Comparison of ENCODE assay signal across 1 cellular context in the genomic region with DNA sequence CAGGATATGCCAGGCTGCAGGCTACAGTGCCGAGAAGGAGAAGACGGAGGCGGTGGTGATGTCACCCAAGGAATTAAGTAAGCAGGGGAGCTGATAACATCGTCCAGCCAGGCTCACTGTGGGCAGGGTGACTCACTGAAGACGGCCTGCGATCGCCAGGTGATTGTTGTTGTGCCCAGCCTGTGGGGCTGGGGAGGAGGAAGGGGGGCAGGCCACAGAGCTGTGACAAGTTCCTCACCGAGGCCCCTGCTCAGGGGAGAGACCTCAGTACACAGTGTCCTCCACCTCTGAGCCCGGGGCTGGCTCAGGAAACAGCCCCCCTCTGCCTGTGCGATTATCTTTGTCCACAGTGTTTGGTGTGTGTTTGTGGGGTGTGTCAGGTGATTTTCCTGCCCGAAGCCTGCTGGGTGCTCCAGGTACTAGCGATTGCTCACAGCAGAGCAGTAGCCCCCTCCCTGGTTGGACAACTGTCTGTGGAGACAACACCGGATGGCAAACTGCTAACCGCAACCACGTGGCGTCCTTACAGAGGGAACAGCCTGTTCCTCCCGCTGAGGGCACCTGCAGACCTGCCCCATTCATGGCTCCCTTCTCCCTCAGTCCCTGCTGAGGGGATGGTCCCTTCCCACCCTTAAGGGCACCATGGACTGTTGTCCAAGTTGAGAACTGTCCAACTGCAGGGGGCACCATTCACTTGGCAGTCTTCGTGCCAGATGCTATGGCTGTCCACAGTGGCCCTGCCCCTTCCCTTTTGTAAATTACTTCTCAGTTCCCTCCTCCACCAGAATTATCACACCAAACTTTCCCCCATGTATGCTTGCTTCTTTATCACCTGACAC.
A peak's percentile ranks its signal among the peaks of the same experiment; 100 is the strongest.
TF ChIP-seq lines count a peak whose summit lies in the region.

No MANE protein-coding gene starts in this region.

TF ChIP-seq in HepG2, 621 proteins besides CTCF, POLR2A, EP300 and RAD21 (continued from another document and continues in another):
- TF ChIP-seq, protein P1, sequence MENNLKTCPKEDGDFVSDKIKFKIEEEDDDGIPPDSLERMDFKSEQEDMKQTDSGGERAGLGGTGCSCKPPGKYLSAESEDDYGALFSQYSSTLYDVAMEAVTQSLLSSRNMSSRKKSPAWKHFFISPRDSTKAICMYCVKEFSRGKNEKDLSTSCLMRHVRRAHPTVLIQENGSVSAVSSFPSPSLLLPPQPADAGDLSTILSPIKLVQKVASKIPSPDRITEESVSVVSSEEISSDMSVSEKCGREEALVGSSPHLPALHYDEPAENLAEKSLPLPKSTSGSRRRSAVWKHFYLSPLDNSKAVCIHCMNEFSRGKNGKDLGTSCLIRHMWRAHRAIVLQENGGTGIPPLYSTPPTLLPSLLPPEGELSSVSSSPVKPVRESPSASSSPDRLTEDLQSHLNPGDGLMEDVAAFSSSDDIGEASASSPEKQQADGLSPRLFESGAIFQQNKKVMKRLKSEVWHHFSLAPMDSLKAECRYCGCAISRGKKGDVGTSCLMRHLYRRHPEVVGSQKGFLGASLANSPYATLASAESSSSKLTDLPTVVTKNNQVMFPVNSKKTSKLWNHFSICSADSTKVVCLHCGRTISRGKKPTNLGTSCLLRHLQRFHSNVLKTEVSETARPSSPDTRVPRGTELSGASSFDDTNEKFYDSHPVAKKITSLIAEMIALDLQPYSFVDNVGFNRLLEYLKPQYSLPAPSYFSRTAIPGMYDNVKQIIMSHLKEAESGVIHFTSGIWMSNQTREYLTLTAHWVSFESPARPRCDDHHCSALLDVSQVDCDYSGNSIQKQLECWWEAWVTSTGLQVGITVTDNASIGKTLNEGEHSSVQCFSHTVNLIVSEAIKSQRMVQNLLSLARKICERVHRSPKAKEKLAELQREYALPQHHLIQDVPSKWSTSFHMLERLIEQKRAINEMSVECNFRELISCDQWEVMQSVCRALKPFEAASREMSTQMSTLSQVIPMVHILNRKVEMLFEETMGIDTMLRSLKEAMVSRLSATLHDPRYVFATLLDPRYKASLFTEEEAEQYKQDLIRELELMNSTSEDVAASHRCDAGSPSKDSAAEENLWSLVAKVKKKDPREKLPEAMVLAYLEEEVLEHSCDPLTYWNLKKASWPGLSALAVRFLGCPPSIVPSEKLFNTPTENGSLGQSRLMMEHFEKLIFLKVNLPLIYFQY (CRISPR knock-in tag; IDR thresholded peaks at IDR 0.05; ENCODE audit: borderline replicate concordance) = no peak
- TF ChIP-seq HOXA7 (CRISPR knock-in tag; IDR thresholded peaks at IDR 0.05) = no peak
- TF ChIP-seq ZNF12 (CRISPR knock-in tag; IDR thresholded peaks at IDR 0.05) = peak; percentile 67; the same call in 1 of the 2 replicates
- TF ChIP-seq, protein P2, sequence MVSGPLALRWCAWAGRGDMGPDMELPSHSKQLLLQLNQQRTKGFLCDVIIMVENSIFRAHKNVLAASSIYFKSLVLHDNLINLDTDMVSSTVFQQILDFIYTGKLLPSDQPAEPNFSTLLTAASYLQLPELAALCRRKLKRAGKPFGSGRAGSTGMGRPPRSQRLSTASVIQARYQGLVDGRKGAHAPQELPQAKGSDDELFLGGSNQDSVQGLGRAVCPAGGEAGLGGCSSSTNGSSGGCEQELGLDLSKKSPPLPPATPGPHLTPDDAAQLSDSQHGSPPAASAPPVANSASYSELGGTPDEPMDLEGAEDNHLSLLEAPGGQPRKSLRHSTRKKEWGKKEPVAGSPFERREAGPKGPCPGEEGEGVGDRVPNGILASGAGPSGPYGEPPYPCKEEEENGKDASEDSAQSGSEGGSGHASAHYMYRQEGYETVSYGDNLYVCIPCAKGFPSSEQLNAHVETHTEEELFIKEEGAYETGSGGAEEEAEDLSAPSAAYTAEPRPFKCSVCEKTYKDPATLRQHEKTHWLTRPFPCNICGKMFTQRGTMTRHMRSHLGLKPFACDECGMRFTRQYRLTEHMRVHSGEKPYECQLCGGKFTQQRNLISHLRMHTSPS (CRISPR knock-in tag; IDR thresholded peaks at IDR 0.05; ENCODE audit: low read depth) = peak; percentile 82; the same call in 1 of the 2 replicates
- peak; percentile 53; the same call in 1 of the 2 replicates for TF ChIP-seq KLF9 (CRISPR knock-in tag; IDR thresholded peaks at IDR 0.05; ENCODE audit: low read depth)
- TF ChIP-seq, protein P3, sequence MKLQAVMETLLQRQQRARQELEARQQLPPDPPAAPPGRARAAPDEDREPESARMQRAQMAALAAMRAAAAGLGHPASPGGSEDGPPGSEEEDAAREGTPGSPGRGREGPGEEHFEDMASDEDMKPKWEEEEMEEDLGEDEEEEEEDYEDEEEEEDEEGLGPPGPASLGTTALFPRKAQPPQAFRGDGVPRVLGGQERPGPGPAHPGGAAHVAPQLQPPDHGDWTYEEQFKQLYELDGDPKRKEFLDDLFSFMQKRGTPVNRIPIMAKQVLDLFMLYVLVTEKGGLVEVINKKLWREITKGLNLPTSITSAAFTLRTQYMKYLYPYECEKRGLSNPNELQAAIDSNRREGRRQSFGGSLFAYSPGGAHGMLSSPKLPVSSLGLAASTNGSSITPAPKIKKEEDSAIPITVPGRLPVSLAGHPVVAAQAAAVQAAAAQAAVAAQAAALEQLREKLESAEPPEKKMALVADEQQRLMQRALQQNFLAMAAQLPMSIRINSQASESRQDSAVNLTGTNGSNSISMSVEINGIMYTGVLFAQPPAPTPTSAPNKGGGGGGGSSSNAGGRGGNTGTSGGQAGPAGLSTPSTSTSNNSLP (IDR thresholded peaks at IDR 0.05; ENCODE audit: low read depth, low read length) = no peak
- TF ChIP-seq ZBTB42 (CRISPR knock-in tag; IDR thresholded peaks at IDR 0.05) = no peak
- TF ChIP-seq U2AF1 (optimal IDR thresholded peaks at IDR 0.05; ENCODE audit: low read depth, low read length) = no peak
- TF ChIP-seq ZNF292 (CRISPR knock-in tag; IDR thresholded peaks at IDR 0.05; ENCODE audit: borderline replicate concordance, low read depth) = no peak; the same call in 1 of the 2 replicates
- TF ChIP-seq PAWR (CRISPR knock-in tag; IDR thresholded peaks at IDR 0.05; ENCODE audit: borderline replicate concordance) = no peak
- TF ChIP-seq ZSCAN29 (CRISPR knock-in tag; conservative IDR thresholded peaks at IDR 0.05) = peak; percentile 96
- no peak for TF ChIP-seq ZKSCAN5 (CRISPR knock-in tag; IDR thresholded peaks at IDR 0.05)
- peak; percentile 33; the same call in 1 of the 2 replicates for TF ChIP-seq RNF2 (conservative IDR thresholded peaks at IDR 0.05; ENCODE audit: low read depth)
- TF ChIP-seq ZNF747 (CRISPR knock-in tag; IDR thresholded peaks at IDR 0.05; ENCODE audit: borderline replicate concordance) = no peak; the same call in 1 of the 2 replicates
- no peak for TF ChIP-seq HCFC1 (IDR thresholded peaks at IDR 0.05; ENCODE audit: low read depth, low read length)
- TF ChIP-seq, protein P4, sequence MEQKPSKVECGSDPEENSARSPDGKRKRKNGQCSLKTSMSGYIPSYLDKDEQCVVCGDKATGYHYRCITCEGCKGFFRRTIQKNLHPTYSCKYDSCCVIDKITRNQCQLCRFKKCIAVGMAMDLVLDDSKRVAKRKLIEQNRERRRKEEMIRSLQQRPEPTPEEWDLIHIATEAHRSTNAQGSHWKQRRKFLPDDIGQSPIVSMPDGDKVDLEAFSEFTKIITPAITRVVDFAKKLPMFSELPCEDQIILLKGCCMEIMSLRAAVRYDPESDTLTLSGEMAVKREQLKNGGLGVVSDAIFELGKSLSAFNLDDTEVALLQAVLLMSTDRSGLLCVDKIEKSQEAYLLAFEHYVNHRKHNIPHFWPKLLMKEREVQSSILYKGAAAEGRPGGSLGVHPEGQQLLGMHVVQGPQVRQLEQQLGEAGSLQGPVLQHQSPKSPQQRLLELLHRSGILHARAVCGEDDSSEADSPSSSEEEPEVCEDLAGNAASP (CRISPR knock-in tag; IDR thresholded peaks at IDR 0.05; ENCODE audit: borderline replicate concordance) = peak; percentile 58; the same call in 1 of the 2 replicates
- TF ChIP-seq CREM (IDR thresholded peaks at IDR 0.05) = peak; percentile 31; the same call in 1 of the 2 replicates
- TF ChIP-seq CREM (CRISPR knock-in tag; IDR thresholded peaks at IDR 0.05) = no peak
- no peak for TF ChIP-seq ZNF549 (CRISPR knock-in tag; IDR thresholded peaks at IDR 0.05)
- peak; percentile 52; the same call in 1 of the 2 replicates for TF ChIP-seq FOXO1 (CRISPR knock-in tag; IDR thresholded peaks at IDR 0.05)
- TF ChIP-seq RFX3 (CRISPR knock-in tag; IDR thresholded peaks at IDR 0.05) = no peak
- TF ChIP-seq TBP (CRISPR knock-in tag; IDR thresholded peaks at IDR 0.05) = no peak
- TF ChIP-seq TAF1 (CRISPR knock-in tag; IDR thresholded peaks at IDR 0.05) = peak; percentile 30; the same call in 1 of the 2 replicates
- no peak for TF ChIP-seq THYN1 (CRISPR knock-in tag; IDR thresholded peaks at IDR 0.05; ENCODE audit: borderline replicate concordance, low read depth)
- TF ChIP-seq, protein P5, sequence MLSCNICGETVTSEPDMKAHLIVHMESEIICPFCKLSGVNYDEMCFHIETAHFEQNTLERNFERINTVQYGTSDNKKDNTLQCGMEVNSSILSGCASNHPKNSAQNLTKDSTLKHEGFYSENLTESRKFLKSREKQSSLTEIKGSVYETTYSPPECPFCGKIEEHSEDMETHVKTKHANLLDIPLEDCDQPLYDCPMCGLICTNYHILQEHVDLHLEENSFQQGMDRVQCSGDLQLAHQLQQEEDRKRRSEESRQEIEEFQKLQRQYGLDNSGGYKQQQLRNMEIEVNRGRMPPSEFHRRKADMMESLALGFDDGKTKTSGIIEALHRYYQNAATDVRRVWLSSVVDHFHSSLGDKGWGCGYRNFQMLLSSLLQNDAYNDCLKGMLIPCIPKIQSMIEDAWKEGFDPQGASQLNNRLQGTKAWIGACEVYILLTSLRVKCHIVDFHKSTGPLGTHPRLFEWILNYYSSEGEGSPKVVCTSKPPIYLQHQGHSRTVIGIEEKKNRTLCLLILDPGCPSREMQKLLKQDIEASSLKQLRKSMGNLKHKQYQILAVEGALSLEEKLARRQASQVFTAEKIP (CRISPR knock-in tag; IDR thresholded peaks at IDR 0.05; ENCODE audit: borderline replicate concordance) = no peak
- TF ChIP-seq ADNP (CRISPR knock-in tag; IDR thresholded peaks at IDR 0.05) = peak; percentile 8; the same call in 1 of the 2 replicates
- no peak for TF ChIP-seq ZNF30 (CRISPR knock-in tag; IDR thresholded peaks at IDR 0.05)
- no peak for TF ChIP-seq MEF2D (CRISPR knock-in tag; IDR thresholded peaks at IDR 0.05)
- TF ChIP-seq ZNF768 (CRISPR knock-in tag; IDR thresholded peaks at IDR 0.05) = peak; percentile 60; the same call in 1 of the 2 replicates
- 0 out of 2 replicates have a peak, but pooled peaks have one; percentile 2 for TF ChIP-seq ZNF10 (CRISPR knock-in tag; IDR thresholded peaks at IDR 0.05; ENCODE audit: borderline replicate concordance, low read depth)
- TF ChIP-seq FOXP1 (IDR thresholded peaks at IDR 0.05) = no peak
- peak; percentile 43 for TF ChIP-seq FOXP1 (CRISPR knock-in tag; IDR thresholded peaks at IDR 0.05)
- no peak for TF ChIP-seq MATR3 (CRISPR knock-in tag; IDR thresholded peaks at IDR 0.05)
- TF ChIP-seq GZF1 (CRISPR knock-in tag; IDR thresholded peaks at IDR 0.05) = no peak
- no peak for TF ChIP-seq SATB2 (CRISPR knock-in tag; IDR thresholded peaks at IDR 0.05)
- TF ChIP-seq TP53 (CRISPR knock-in tag; conservative IDR thresholded peaks at IDR 0.05) = 0 out of 2 replicates have a peak, but pooled peaks have one; percentile 32
- TF ChIP-seq, protein P6, sequence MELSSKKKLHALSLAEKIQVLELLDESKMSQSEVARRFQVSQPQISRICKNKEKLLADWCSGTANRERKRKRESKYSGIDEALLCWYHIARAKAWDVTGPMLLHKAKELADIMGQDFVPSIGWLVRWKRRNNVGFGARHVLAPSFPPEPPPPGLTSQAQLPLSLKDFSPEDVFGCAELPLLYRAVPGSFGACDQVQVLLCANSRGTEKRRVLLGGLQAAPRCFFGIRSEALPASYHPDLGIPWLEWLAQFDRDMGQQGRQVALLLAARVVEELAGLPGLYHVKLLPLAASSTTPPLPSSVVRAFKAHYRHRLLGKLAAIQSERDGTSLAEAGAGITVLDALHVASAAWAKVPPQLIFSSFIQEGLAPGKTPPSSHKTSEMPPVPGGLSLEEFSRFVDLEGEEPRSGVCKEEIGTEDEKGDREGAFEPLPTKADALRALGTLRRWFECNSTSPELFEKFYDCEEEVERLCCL (CRISPR knock-in tag; IDR thresholded peaks at IDR 0.05; ENCODE audit: borderline replicate concordance) = no peak
- TF ChIP-seq, protein P7, sequence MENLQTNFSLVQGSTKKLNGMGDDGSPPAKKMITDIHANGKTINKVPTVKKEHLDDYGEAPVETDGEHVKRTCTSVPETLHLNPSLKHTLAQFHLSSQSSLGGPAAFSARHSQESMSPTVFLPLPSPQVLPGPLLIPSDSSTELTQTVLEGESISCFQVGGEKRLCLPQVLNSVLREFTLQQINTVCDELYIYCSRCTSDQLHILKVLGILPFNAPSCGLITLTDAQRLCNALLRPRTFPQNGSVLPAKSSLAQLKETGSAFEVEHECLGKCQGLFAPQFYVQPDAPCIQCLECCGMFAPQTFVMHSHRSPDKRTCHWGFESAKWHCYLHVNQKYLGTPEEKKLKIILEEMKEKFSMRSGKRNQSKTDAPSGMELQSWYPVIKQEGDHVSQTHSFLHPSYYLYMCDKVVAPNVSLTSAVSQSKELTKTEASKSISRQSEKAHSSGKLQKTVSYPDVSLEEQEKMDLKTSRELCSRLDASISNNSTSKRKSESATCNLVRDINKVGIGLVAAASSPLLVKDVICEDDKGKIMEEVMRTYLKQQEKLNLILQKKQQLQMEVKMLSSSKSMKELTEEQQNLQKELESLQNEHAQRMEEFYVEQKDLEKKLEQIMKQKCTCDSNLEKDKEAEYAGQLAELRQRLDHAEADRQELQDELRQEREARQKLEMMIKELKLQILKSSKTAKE (CRISPR knock-in tag; IDR thresholded peaks at IDR 0.05; ENCODE audit: borderline replicate concordance) = peak; percentile 58
- TF ChIP-seq, protein P8, sequence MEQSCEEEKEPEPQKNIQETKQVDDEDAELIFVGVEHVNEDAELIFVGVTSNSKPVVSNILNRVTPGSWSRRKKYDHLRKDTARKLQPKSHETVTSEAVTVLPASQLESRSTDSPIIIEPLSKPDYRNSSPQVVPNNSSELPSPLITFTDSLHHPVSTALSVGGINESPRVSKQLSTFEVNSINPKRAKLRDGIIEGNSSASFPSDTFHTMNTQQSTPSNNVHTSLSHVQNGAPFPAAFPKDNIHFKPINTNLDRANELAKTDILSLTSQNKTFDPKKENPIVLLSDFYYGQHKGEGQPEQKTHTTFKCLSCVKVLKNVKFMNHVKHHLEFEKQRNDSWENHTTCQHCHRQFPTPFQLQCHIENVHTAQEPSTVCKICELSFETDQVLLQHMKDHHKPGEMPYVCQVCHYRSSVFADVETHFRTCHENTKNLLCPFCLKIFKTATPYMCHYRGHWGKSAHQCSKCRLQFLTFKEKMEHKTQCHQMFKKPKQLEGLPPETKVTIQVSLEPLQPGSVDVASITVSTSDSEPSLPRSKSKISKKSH (CRISPR knock-in tag; IDR thresholded peaks at IDR 0.05; ENCODE audit: borderline replicate concordance) = peak; percentile 73; the same call in 1 of the 2 replicates
- no peak for TF ChIP-seq CHD4 (IDR thresholded peaks at IDR 0.05; ENCODE audit: borderline replicate concordance, low read length)
- peak; percentile 76; the same call in 1 of the 2 replicates for TF ChIP-seq ZNF333 (CRISPR knock-in tag; IDR thresholded peaks at IDR 0.05; ENCODE audit: borderline replicate concordance)
- peak; percentile 51 for TF ChIP-seq RXRB (CRISPR knock-in tag; IDR thresholded peaks at IDR 0.05; ENCODE audit: borderline replicate concordance)
- peak; percentile 61; the same call in 1 of the 2 replicates for TF ChIP-seq NCOA2 (CRISPR knock-in tag; IDR thresholded peaks at IDR 0.05)
